In the genomic region with DNA sequence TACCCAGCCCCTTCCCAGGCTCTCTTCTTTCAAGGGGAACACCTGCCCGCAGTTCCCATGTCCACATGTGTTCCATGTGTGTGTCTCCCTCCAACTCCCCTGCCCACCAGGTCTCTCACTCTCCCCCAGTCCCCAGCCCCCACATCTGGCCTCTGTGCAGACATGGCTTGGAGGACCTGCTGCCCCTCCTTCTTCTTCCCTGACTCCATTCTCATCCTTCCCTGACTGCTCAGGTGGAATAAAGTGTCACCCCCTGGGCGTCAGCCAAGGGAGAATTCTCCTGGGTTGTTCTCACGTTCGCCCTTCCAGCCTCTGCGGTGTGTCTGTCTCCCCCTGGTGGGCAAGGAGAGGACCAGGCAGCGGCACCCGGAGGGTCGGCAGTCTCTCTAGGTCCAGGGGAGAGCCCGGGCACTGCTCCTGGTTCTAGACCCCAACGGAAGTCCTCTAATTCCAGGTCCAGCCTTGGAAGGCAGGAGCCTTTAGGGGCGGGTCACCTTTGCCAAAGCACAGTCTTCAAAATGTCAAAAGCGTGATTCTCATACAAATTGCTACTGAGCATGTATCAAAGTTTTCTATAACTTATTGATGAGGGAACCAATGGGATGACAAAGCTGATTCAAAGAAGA, we compare ENCODE assay signal across 8 cellular contexts. TPM values are rescaled to one million over a fixed set of nuclear protein-coding genes. Genes with fewer than 3 reads are reported as not detected.
DNase-seq lines count a peak whose midpoint lies in the region; ATAC-seq and TF ChIP-seq lines count a peak whose summit lies in the region.

No MANE protein-coding gene starts in this region.

- H3K4me3 ChIP-seq in Panc1 (ENCODE audit: low read depth in 2 of 2, low read length in 2 of 2), result no peak overlapping the region
- H3K4me3 ChIP-seq in fibroblast of the aortic adventitia (ENCODE audit: low read depth, low read length), result no peak overlapping the region
- no peak overlapping the region for H3K4me3 ChIP-seq in aorta (ENCODE audit: low read length in 2 of 2)

- peak overlapping the region; percentile 72 for H3K27ac Mint-ChIP-seq in activated T-cell treated with anti-CD3 and anti-CD28 coated beads, Interleukin-2, amount 50 U/mL, for 24 hours
- H3K27ac Mint-ChIP-seq in progenitor cell of endocrine pancreas, result no peak overlapping the region

- H3K36me3 Mint-ChIP-seq in activated T-cell treated with anti-CD3 and anti-CD28 coated beads, Interleukin-2, amount 50 U/mL, for 24 hours (ENCODE audit: low read depth), result no peaks in the 10 kb centered on the region
- H3K36me3 Mint-ChIP-seq in progenitor cell of endocrine pancreas (ENCODE audit: insufficient read depth), result no peaks in the 10 kb centered on the region

- H3K27me3 ChIP-seq in Panc1 (ENCODE audit: control insufficient read depth, insufficient read depth, low read length) (no peaks in the 10 kb centered on the region), aorta (ENCODE audit: control insufficient read depth in 1 of 2, insufficient read depth in 2 of 2, low read length in 1 of 2) (no peaks in the 10 kb centered on the region)

- in situ Hi-C loops in Panc1 (cut with HindIII; ENCODE audit: low pct_unique_long_range_greater_than_20kb, low sequenced_read_pairs), result no loop called here

- no TSS peak for BruUV-seq in Panc1 (replicated peaks; lab: Mats Ljungman, UMichigan)

- POLR2A ChIA-PET in Panc1 (lab: Charles Lee), result no interaction called here

- no peak overlapping the region for H3K4me3 Mint-ChIP-seq in activated T-cell treated with anti-CD3 and anti-CD28 coated beads, Interleukin-2, amount 50 U/mL, for 24 hours
- H3K4me3 Mint-ChIP-seq in progenitor cell of endocrine pancreas (ENCODE audit: low read depth), result no peak overlapping the region

- TF ChIP-seq CTCF in Panc1 (IDR thresholded peaks at IDR 0.05), result peak; percentile 96
- TF ChIP-seq CTCF in fibroblast of the aortic adventitia (IDR thresholded peaks at IDR 0.05; ENCODE audit: insufficient read depth, low read length), result peak; percentile 90
- peak; percentile 90 for TF ChIP-seq CTCF in progenitor cell of endocrine pancreas (IDR thresholded peaks at IDR 0.05; ENCODE audit: unreplicated experiment)

- peaks cover 49% of the 10 kb centered on the region for H3K4me1 Mint-ChIP-seq in activated T-cell treated with anti-CD3 and anti-CD28 coated beads, Interleukin-2, amount 50 U/mL, for 24 hours (ENCODE audit: low read depth)
- no peaks in the 10 kb centered on the region for H3K4me1 Mint-ChIP-seq in progenitor cell of endocrine pancreas (ENCODE audit: low read depth)

- H3K9me3 ChIP-seq in Panc1 (ENCODE audit: control insufficient read depth, insufficient read depth, low read depth, low read length) (no peaks in the 10 kb centered on the region), aorta (ENCODE audit: control insufficient read depth, low read length) (no peaks in the 10 kb centered on the region)

- peaks cover 4% of the 10 kb centered on the region for H3K4me1 ChIP-seq in Panc1 (ENCODE audit: control insufficient read depth, insufficient read depth, low read length)
- no peaks in the 10 kb centered on the region for H3K4me1 ChIP-seq in aorta (ENCODE audit: control insufficient read depth in 1 of 2, insufficient read depth in 2 of 2, low read length in 2 of 2)

- 14 to 17% methylated on average over 12 of the region's 12 CpGs for WGBS in aorta, 2 donors

- ATAC-seq in Panc1 (peak; percentile 83), aorta (ENCODE audit: low FRiP score) (peak; percentile 45), GM18861 (IDR thresholded peaks at IDR 0.05; ENCODE audit: unreplicated experiment) (no peak)

- H3K27ac ChIP-seq in Panc1 (ENCODE audit: low read length) (no peak overlapping the region), aorta (ENCODE audit: low read depth in 1 of 2, low read length in 2 of 2) (no peak overlapping the region)

- H3K9me3 Mint-ChIP-seq in activated T-cell treated with anti-CD3 and anti-CD28 coated beads, Interleukin-2, amount 50 U/mL, for 24 hours, result no peaks in the 10 kb centered on the region
- H3K9me3 Mint-ChIP-seq in progenitor cell of endocrine pancreas (ENCODE audit: low read depth), result no peaks in the 10 kb centered on the region

- H3K27me3 Mint-ChIP-seq in activated T-cell treated with anti-CD3 and anti-CD28 coated beads, Interleukin-2, amount 50 U/mL, for 24 hours, result no peaks in the 10 kb centered on the region
- H3K27me3 Mint-ChIP-seq in progenitor cell of endocrine pancreas, result peaks cover 62% of the 10 kb centered on the region

- intact Hi-C loops in Panc1 (cut with micrococcal nuclease; ENCODE audit: unreplicated experiment), result loop anchor here (5.0 kb wide), 1 partner anchor 56 kb away; no protein-coding TSS in a partner anchor
- intact Hi-C loops in aorta (cut with DNase I), result no loop called here

- H3K36me3 ChIP-seq in Panc1 (ENCODE audit: control insufficient read depth, insufficient read depth, low read length), result no peaks in the 10 kb centered on the region
- H3K36me3 ChIP-seq in aorta (ENCODE audit: control insufficient read depth in 1 of 2, insufficient read depth in 2 of 2, low read length in 1 of 2), result no peaks in the 10 kb centered on the region

- CTCF ChIA-PET in Panc1 (lab: Charles Lee), result interaction anchor here (0.6 to 0.7 kb wide), 2 partner anchors 13 to 50 kb away, joined by 3 read pairs; no protein-coding TSS in a partner anchor

- peak; percentile 85 for DNase-seq in DMS53 (lab: John Stamatoyannopoulos, UW)
- DNase-seq in HuH-7 (ENCODE audit: low spot score), result peak; percentile 91
- DNase-seq in Panc1 (ENCODE audit: low read depth, low spot score), result no peak
- peak; percentile 83 for DNase-seq in activated T-cell treated with anti-CD3 and anti-CD28 coated beads, Interleukin-2, amount 50 U/mL, for 24 hours
- peak; percentile 47 for DNase-seq in fibroblast of the aortic adventitia (ENCODE audit: low read depth)
- DNase-seq in progenitor cell of endocrine pancreas (ENCODE audit: low spot score, unreplicated experiment), result peak; percentile 67
- DNase-seq in aorta, result peak; percentile 65 to 82

RNA-seq across cellular contexts. Expression of a gene that starts 50.5 kb away (rescaled TPM):
- total RNA-seq in Panc1 (2021; ENCODE audit: unreplicated experiment) (6.8 TPM), fibroblast of the aortic adventitia (ENCODE audit: low replicate concordance) (0.09 and 2.6 TPM in 2 replicates), progenitor cell of endocrine pancreas (63.8 and 64.9 TPM in 2 replicates), aorta (10 to 100 TPM; 16.7 to 19.9 TPM)
- polyA plus RNA-seq in Panc1 (2012; ENCODE audit: insufficient read length), result 11.8 TPM
- polyA plus RNA-seq in aorta, result 10 to 100 TPM; 10.8 to 30.3 TPM

RNA-seq across cellular contexts. Expression of a gene that starts 57.4 kb away (rescaled TPM):
- total RNA-seq in Panc1 (2021; ENCODE audit: unreplicated experiment), result not detected
- polyA plus RNA-seq in Panc1 (2012; ENCODE audit: insufficient read length), result not detected
- 3.8 and 48.5 TPM in 2 replicates for total RNA-seq in fibroblast of the aortic adventitia (ENCODE audit: low replicate concordance)
- 130 and 131 TPM in 2 replicates for total RNA-seq in progenitor cell of endocrine pancreas
- 1 to 10 TPM; 3.4 to 3.7 TPM for total RNA-seq in aorta
- polyA plus RNA-seq in aorta, result under 1 TPM in 1 of 2 donors, not detected in 1; 0.23 TPM
